Comparison of ENCODE assay signal across 19 cellular contexts in the genomic region with DNA sequence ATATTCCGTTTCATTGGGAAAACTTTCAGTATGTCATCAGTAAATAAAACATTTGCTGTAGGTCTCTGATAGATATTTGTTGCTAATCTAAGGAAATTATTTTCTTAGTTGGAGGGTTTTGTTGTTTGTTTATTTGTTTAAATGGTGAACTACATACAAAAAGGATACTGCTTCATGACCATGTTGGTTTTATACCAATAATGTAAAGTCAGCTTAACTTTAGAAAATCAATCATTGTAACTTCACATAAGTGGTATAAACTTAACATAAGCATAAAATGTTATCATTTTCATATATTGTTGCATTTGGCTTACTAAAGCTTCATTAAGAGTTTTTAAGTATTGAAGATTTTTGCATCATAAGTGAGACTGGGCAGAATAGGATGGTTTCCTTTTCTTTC.
"Had no signal": no experiment of that assay in that cellular context is flagged by ENCODE, and none has a peak within 500 bp of the region (broad histone marks: within the 10 kb centered on the region; RNA-seq: fewer than 3 reads in every experiment).

No MANE protein-coding gene starts in this region.

- H3K9me3 ChIP-seq: SK-N-SH had no signal

- H3K4me2 ChIP-seq: SK-N-SH had no signal

- DNase-seq: IMR-90, NCI-H1092, NCI-H1105 treated with DMSO at 0.1 percent for 48 hours, NCI-H1417 treated with DMSO at 0.1 percent for 48 hours, NCI-H146, NCI-H1694 treated with DMSO at 0.1 percent for 48 hours, NCI-H1930, NCI-H2081, NCI-H2107, NCI-H2227 treated with DMSO at 0.1 percent for 48 hours, NCI-H524, NCI-H526 treated with DMSO at 0.1 percent for 48 hours, NCI-H748 treated with DMSO at 0.1 percent for 48 hours, SHP77, SK-N-SH, SW 1271 had no signal

- FAIRE-seq: HepG2 had no signal

- H3K27ac ChIP-seq: RWPE1 had no signal

- ATAC-seq: HepG2, Panc1 had no signal

- H3K9ac ChIP-seq: SK-N-SH had no signal
